ENCODE assay signal across 17 cellular contexts in genomic region chr3:106337116-106337515, GRCh38.
DNase-seq lines count a peak whose midpoint lies in the region; ATAC-seq and TF ChIP-seq lines count a peak whose summit lies in the region.
"Had no signal": no experiment of that assay in that cellular context is flagged by ENCODE, and none has a peak within 500 bp of the region (broad histone marks: within the 10 kb centered on the region; RNA-seq: fewer than 3 reads in every experiment).

No MANE protein-coding gene starts in this region.

- TF ChIP-seq POLR2A in HCT116 (IDR thresholded peaks at IDR 0.05; ENCODE audit: borderline replicate concordance, extremely low read depth, insufficient read depth, insufficient read length) = no peak

- CTCF ChIA-PET in HCT116 (lab: Charles Lee) = no interaction called here
- CTCF ChIA-PET in CD8-positive, alpha-beta T cell (lab: Charles Lee) = no interaction called here

- no peaks in the 10 kb centered on the region for H3K9me2 ChIP-seq in HCT116 (ENCODE audit: insufficient read depth)

- H3K9me3 Mint-ChIP-seq in natural killer cell treated with Interleukin-12 subunit alpha and Interleukin-12 subunit beta and Interleukin-15 and Interleukin-18, amount 100 ng/mL, for 72 hours = no peaks in the 10 kb centered on the region
- H3K9me3 Mint-ChIP-seq in natural killer cell = no peaks in the 10 kb centered on the region
- H3K9me3 Mint-ChIP-seq in activated naive CD8-positive, alpha-beta T cell treated with anti-CD3 and anti-CD28 coated beads, Interleukin-2, amount 50 U/mL, for 24 hours = peaks cover 11% of the 10 kb centered on the region
- peaks cover 12% of the 10 kb centered on the region for H3K9me3 Mint-ChIP-seq in stimulated activated naive CD8-positive, alpha-beta T cell treated with anti-CD3 and anti-CD28 coated beads, Interleukin-15, Interleukin-2, amounts not matched to agents 100 ng/mL and 50 ng/mL, for 24 hours
- no peaks in the 10 kb centered on the region for H3K9me3 Mint-ChIP-seq in CD8-positive, alpha-beta T cell
- no peaks in the 10 kb centered on the region for H3K9me3 Mint-ChIP-seq in endothelial cell (ENCODE audit: unreplicated experiment)

- TF ChIP-seq RAD21 in HCT116 (IDR thresholded peaks at IDR 0.05; ENCODE audit: low read depth) = no peak

- peaks cover 11% of the 10 kb centered on the region for H3K36me3 Mint-ChIP-seq in natural killer cell treated with Interleukin-12 subunit alpha and Interleukin-12 subunit beta and Interleukin-15 and Interleukin-18, amount 100 ng/mL, for 72 hours
- H3K36me3 Mint-ChIP-seq in natural killer cell (no peaks in the 10 kb centered on the region), endothelial cell (ENCODE audit: low read depth, unreplicated experiment) (no peaks in the 10 kb centered on the region)
- peaks cover 7% of the 10 kb centered on the region for H3K36me3 Mint-ChIP-seq in activated naive CD8-positive, alpha-beta T cell treated with anti-CD3 and anti-CD28 coated beads, Interleukin-2, amount 50 U/mL, for 24 hours (ENCODE audit: low read depth)
- H3K36me3 Mint-ChIP-seq in stimulated activated naive CD8-positive, alpha-beta T cell treated with anti-CD3 and anti-CD28 coated beads, Interleukin-15, Interleukin-2, amounts not matched to agents 100 ng/mL and 50 ng/mL, for 24 hours (ENCODE audit: low read depth) = peaks cover 4% of the 10 kb centered on the region
- no peaks in the 10 kb centered on the region for H3K36me3 Mint-ChIP-seq in CD8-positive, alpha-beta T cell

- peak overlapping the region; percentile 30 for H3K4me3 Mint-ChIP-seq in natural killer cell treated with Interleukin-12 subunit alpha and Interleukin-12 subunit beta and Interleukin-15 and Interleukin-18, amount 100 ng/mL, for 72 hours
- H3K4me3 Mint-ChIP-seq in natural killer cell (no peak overlapping the region), endothelial cell (ENCODE audit: unreplicated experiment) (no peak overlapping the region)
- H3K4me3 Mint-ChIP-seq in activated naive CD8-positive, alpha-beta T cell treated with anti-CD3 and anti-CD28 coated beads, Interleukin-2, amount 50 U/mL, for 24 hours = peak overlapping the region; percentile 34
- peak overlapping the region; percentile 63 for H3K4me3 Mint-ChIP-seq in stimulated activated naive CD8-positive, alpha-beta T cell treated with anti-CD3 and anti-CD28 coated beads, Interleukin-15, Interleukin-2, amounts not matched to agents 100 ng/mL and 50 ng/mL, for 24 hours
- no peak overlapping the region for H3K4me3 Mint-ChIP-seq in CD8-positive, alpha-beta T cell
- H3K4me3 Mint-ChIP-seq: B cell had no signal

- POLR2A ChIA-PET in HCT116 (lab: Charles Lee) = no interaction called here
- POLR2A ChIA-PET in CD8-positive, alpha-beta T cell (lab: Charles Lee) = no interaction called here

- no peaks in the 10 kb centered on the region for H3K36me3 ChIP-seq in HCT116 (ENCODE audit: control insufficient read depth in 1 of 2, insufficient read depth in 2 of 2, low read length in 2 of 2)
- no peaks in the 10 kb centered on the region for H3K36me3 ChIP-seq in CD8-positive, alpha-beta T cell (ENCODE audit: insufficient read depth, low read length)
- H3K36me3 ChIP-seq: colonic mucosa, right atrium auricular region had no signal

- peak overlapping the region; percentile 16; the same call in 1 of the 2 replicates for H3K4me2 ChIP-seq in HCT116 (ENCODE audit: low read length)
- H3K4me2 ChIP-seq: PC-9 had no signal

- H3K4me1 ChIP-seq in HCT116 (ENCODE audit: control insufficient read depth in 1 of 2, insufficient read depth in 2 of 2, low read length in 2 of 2) = peaks cover 0 to 27% of the 10 kb centered on the region in 2 experiments; a peak in 2 of 4 replicates
- peaks cover 28% of the 10 kb centered on the region for H3K4me1 ChIP-seq in CD8-positive, alpha-beta T cell (ENCODE audit: insufficient read depth, low read length)
- H3K4me1 ChIP-seq: colonic mucosa, right atrium auricular region had no signal

- no peak for TF ChIP-seq CTCF in natural killer cell (IDR thresholded peaks at IDR 0.05)
- TF ChIP-seq CTCF in HCT116 (IDR thresholded peaks at IDR 0.05 in 2 of 3, conservative IDR thresholded peaks at IDR 0.05 in 1 of 3; ENCODE audit: borderline replicate concordance in 1 of 3, insufficient read depth in 1 of 3, low read depth in 2 of 3, low read length in 2 of 3) = no peak
- no peak for TF ChIP-seq CTCF in CD8-positive, alpha-beta T cell (IDR thresholded peaks at IDR 0.05)
- TF ChIP-seq CTCF in endothelial cell (IDR thresholded peaks at IDR 0.05; ENCODE audit: unreplicated experiment) = no peak

- H3K9me3 ChIP-seq in HCT116 (ENCODE audit: control insufficient read depth in 1 of 2, insufficient read depth in 1 of 2, low read depth in 1 of 2, low read length in 2 of 2) = no peaks in the 10 kb centered on the region
- H3K9me3 ChIP-seq in CD8-positive, alpha-beta T cell (ENCODE audit: low read length) = no peaks in the 10 kb centered on the region
- H3K9me3 ChIP-seq: colonic mucosa, right atrium auricular region had no signal

- no peak overlapping the region for H3K4me3 ChIP-seq in HCT116 (replicated peaks in 1 of 2; ENCODE audit: low read depth in 1 of 2, low read length in 2 of 2)
- no peak overlapping the region for H3K4me3 ChIP-seq in CD8-positive, alpha-beta T cell (ENCODE audit: low read depth, low read length)
- H3K4me3 ChIP-seq: colonic mucosa, K562, PC-9, right atrium auricular region had no signal

- intact Hi-C loops in natural killer cell (cut with micrococcal nuclease) (loop anchor here (10.0 kb wide), 3 partner anchors 162 to 652 kb away; partner anchors contain the start of gene CBLB), HCT116 (cut with micrococcal nuclease) (no loop called here)
- intact Hi-C loops in CD8-positive, alpha-beta T cell (cut with DNase I, micrococcal nuclease) = loop anchor here in 1 of 2 experiments (10.0 kb wide), 2 partner anchors 162 to 472 kb away; partner anchors contain the start of gene CBLB

- H3K4me1 Mint-ChIP-seq in natural killer cell treated with Interleukin-12 subunit alpha and Interleukin-12 subunit beta and Interleukin-15 and Interleukin-18, amount 100 ng/mL, for 72 hours (ENCODE audit: low read depth in 2 of 2) = peaks cover 36 to 59% of the 10 kb centered on the region in 2 donors
- peaks cover 45 to 48% of the 10 kb centered on the region in 2 donors for H3K4me1 Mint-ChIP-seq in natural killer cell
- peaks cover 78% of the 10 kb centered on the region for H3K4me1 Mint-ChIP-seq in activated naive CD8-positive, alpha-beta T cell treated with anti-CD3 and anti-CD28 coated beads, Interleukin-2, amount 50 U/mL, for 24 hours
- H3K4me1 Mint-ChIP-seq in stimulated activated naive CD8-positive, alpha-beta T cell treated with anti-CD3 and anti-CD28 coated beads, Interleukin-15, Interleukin-2, amounts not matched to agents 100 ng/mL and 50 ng/mL, for 24 hours (ENCODE audit: low read depth) = peaks cover 77% of the 10 kb centered on the region
- H3K4me1 Mint-ChIP-seq in CD8-positive, alpha-beta T cell (ENCODE audit: low read depth) = peaks cover 53% of the 10 kb centered on the region
- H3K4me1 Mint-ChIP-seq in endothelial cell (ENCODE audit: unreplicated experiment) = no peaks in the 10 kb centered on the region

- peaks cover 0 to 2% of the 10 kb centered on the region in 2 donors for H3K27me3 Mint-ChIP-seq in natural killer cell treated with Interleukin-12 subunit alpha and Interleukin-12 subunit beta and Interleukin-15 and Interleukin-18, amount 100 ng/mL, for 72 hours
- H3K27me3 Mint-ChIP-seq in natural killer cell (ENCODE audit: low read depth in 2 of 2) = peaks cover 3 to 9% of the 10 kb centered on the region in 2 donors
- H3K27me3 Mint-ChIP-seq in activated naive CD8-positive, alpha-beta T cell treated with anti-CD3 and anti-CD28 coated beads, Interleukin-2, amount 50 U/mL, for 24 hours = no peaks in the 10 kb centered on the region
- H3K27me3 Mint-ChIP-seq in stimulated activated naive CD8-positive, alpha-beta T cell treated with anti-CD3 and anti-CD28 coated beads, Interleukin-15, Interleukin-2, amounts not matched to agents 100 ng/mL and 50 ng/mL, for 24 hours = no peaks in the 10 kb centered on the region
- no peaks in the 10 kb centered on the region for H3K27me3 Mint-ChIP-seq in CD8-positive, alpha-beta T cell (ENCODE audit: low read depth)
- no peaks in the 10 kb centered on the region for H3K27me3 Mint-ChIP-seq in endothelial cell (ENCODE audit: unreplicated experiment)

- BruUV-seq in HCT116 (replicated peaks; lab: Mats Ljungman, UMichigan) = no TSS peak

- H3K27ac Mint-ChIP-seq in natural killer cell treated with Interleukin-12 subunit alpha and Interleukin-12 subunit beta and Interleukin-15 and Interleukin-18, amount 100 ng/mL, for 72 hours = peak overlapping the region; percentile 87 to 90
- H3K27ac Mint-ChIP-seq in natural killer cell (no peak overlapping the region), endothelial cell (ENCODE audit: unreplicated experiment) (no peak overlapping the region)
- H3K27ac Mint-ChIP-seq in activated naive CD8-positive, alpha-beta T cell treated with anti-CD3 and anti-CD28 coated beads, Interleukin-2, amount 50 U/mL, for 24 hours = peak overlapping the region; percentile 98
- H3K27ac Mint-ChIP-seq in stimulated activated naive CD8-positive, alpha-beta T cell treated with anti-CD3 and anti-CD28 coated beads, Interleukin-15, Interleukin-2, amounts not matched to agents 100 ng/mL and 50 ng/mL, for 24 hours = peak overlapping the region; percentile 99
- H3K27ac Mint-ChIP-seq in CD8-positive, alpha-beta T cell = no peak overlapping the region
- H3K27ac Mint-ChIP-seq: B cell had no signal

- H2AFZ ChIP-seq in HCT116 (ENCODE audit: low read depth, low read length, poor library complexity, severe bottlenecking) = no peak overlapping the region
- H2AFZ ChIP-seq: PC-9 had no signal

- RAD21 ChIA-PET in HCT116 (lab: Charles Lee; ENCODE audit: low non-redundant PET in 1 of 2, low total read pairs in 2 of 2, uncharacterized antibody in 2 of 2, unreplicated experiment in 2 of 2) = no interaction called here

- DNase-seq in natural killer cell treated with Interleukin-12 subunit alpha and Interleukin-12 subunit beta and Interleukin-15 and Interleukin-18, amount 100 ng/mL, for 72 hours (ENCODE audit: low spot score) = no peak
- DNase-seq in natural killer cell (no peak), HCT116 (ENCODE audit: low read depth, low spot score) (peak; percentile 44), endothelial cell (ENCODE audit: low spot score) (no peak)
- DNase-seq in activated naive CD8-positive, alpha-beta T cell treated with anti-CD3 and anti-CD28 coated beads, Interleukin-2, amount 50 U/mL, for 24 hours = no peak
- DNase-seq in CD8-positive, alpha-beta T cell = no peak
- DNase-seq: activated CD4-positive, alpha-beta T cell treated with anti-CD3 and anti-CD28 coated beads for 1 hour; colonic mucosa; GDM1; left colon; NCI-H1092 treated with DMSO at 0.1 percent for 48 hours; NCI-H69; PC-9 had no signal

- no peak overlapping the region for H3K9ac ChIP-seq in HCT116 (ENCODE audit: low read length)

- H3K79me2 ChIP-seq in HCT116 (ENCODE audit: insufficient read depth, low read length) = no peaks in the 10 kb centered on the region

- ATAC-seq in natural killer cell treated with Interleukin-12 subunit alpha and Interleukin-12 subunit beta and Interleukin-15 and Interleukin-18, amount 100 ng/mL, for 72 hours = no peak
- ATAC-seq in natural killer cell = no peak
- no peak for ATAC-seq in HCT116
- peak; percentile 12 for ATAC-seq in activated naive CD8-positive, alpha-beta T cell treated with anti-CD3 and anti-CD28 coated beads, Interleukin-2, amount 50 U/mL, for 24 hours
- no peak for ATAC-seq in CD8-positive, alpha-beta T cell
- ATAC-seq: K562, left colon had no signal

- no peaks in the 10 kb centered on the region for H4K20me1 ChIP-seq in HCT116 (ENCODE audit: insufficient read depth)

- H3K27me3 ChIP-seq in HCT116 (ENCODE audit: insufficient read depth, low read length) = no peaks in the 10 kb centered on the region
- no peaks in the 10 kb centered on the region for H3K27me3 ChIP-seq in CD8-positive, alpha-beta T cell (ENCODE audit: insufficient read depth, low read length)
- H3K27me3 ChIP-seq: colonic mucosa, right atrium auricular region had no signal

- H3K27ac ChIP-seq in HCT116 (ENCODE audit: low read depth, low read length) = no peak overlapping the region
- no peak overlapping the region for H3K27ac ChIP-seq in CD8-positive, alpha-beta T cell (ENCODE audit: low read depth, low read length)
- H3K27ac ChIP-seq: colonic mucosa, PC-9, right atrium auricular region had no signal

Comparison
In these comparisons a context has a peak if more than half of its experiments do, and no peak if none do; other contexts are left out.
1. H3K27ac Mint-ChIP-seq: peak in natural killer cell treated with Interleukin-12 subunit alpha and Interleukin-12 subunit beta and Interleukin-15 and Interleukin-18, amount 100 ng/mL, for 72 hours (2 of 2), activated naive CD8-positive, alpha-beta T cell treated with anti-CD3 and anti-CD28 coated beads, Interleukin-2, amount 50 U/mL, for 24 hours (single experiment) and stimulated activated naive CD8-positive, alpha-beta T cell treated with anti-CD3 and anti-CD28 coated beads, Interleukin-15, Interleukin-2, amounts not matched to agents 100 ng/mL and 50 ng/mL, for 24 hours (single experiment); none in natural killer cell (0 of 2), CD8-positive, alpha-beta T cell (single experiment) and endothelial cell (single experiment).
2. H3K4me3 Mint-ChIP-seq: peak in natural killer cell treated with Interleukin-12 subunit alpha and Interleukin-12 subunit beta and Interleukin-15 and Interleukin-18, amount 100 ng/mL, for 72 hours (single experiment), activated naive CD8-positive, alpha-beta T cell treated with anti-CD3 and anti-CD28 coated beads, Interleukin-2, amount 50 U/mL, for 24 hours (single experiment) and stimulated activated naive CD8-positive, alpha-beta T cell treated with anti-CD3 and anti-CD28 coated beads, Interleukin-15, Interleukin-2, amounts not matched to agents 100 ng/mL and 50 ng/mL, for 24 hours (single experiment); none in natural killer cell (single experiment), CD8-positive, alpha-beta T cell (single experiment) and endothelial cell (single experiment).